Comparison of ENCODE assay signal across 8 cellular contexts in the genomic region with DNA sequence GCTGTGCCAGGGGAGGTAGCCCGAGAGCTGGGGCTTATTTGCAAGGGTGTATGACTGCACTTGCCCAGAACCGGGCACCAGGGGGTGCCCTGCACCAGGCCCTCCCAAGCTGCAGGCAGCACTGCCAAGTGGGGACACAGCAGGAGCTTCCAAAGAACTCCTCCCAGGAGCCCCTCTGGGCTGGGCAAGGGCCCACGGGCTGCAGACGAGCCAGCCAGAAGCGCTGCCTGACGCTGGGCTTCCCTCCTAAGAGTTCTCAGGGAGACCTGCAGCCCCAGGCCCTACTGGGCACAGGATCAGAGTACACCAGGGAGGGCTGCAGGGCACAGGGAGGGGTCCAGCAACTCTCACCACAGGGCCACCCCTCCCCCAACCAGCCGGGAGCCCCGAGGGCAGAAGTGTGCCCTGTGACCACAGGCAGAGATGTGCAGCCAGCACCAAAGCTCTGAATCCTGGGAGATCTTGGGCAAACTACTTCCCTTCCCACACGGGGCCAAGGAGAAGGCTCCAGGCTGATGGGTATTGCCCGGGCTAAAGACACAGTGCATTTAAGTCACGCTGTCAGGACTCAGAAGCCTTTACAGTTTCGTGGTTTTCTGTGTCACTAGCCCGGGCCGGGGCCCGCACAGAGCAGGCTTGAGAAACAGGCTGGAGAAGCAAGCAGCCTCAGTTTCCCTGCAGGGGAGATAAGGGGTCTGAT.
DNase-seq lines count a peak whose midpoint lies in the region; ATAC-seq and TF ChIP-seq lines count a peak whose summit lies in the region.

No MANE protein-coding gene starts in this region.

- POLR2A ChIA-PET in HEK293 (lab: Yijun Ruan, JAX) = no interaction called here

- H3K4me3 ChIP-seq in HEK293 (ENCODE audit: low read depth, low read length) = no peak overlapping the region

- H3K9me3 ChIP-seq in HEK293 (ENCODE audit: control insufficient read depth, insufficient read depth, low read depth, low read length) = no peaks in the 10 kb centered on the region

- TF ChIP-seq CTCF in HEK293 (tag by site-specific recombination; IDR thresholded peaks at IDR 0.05) = peak; percentile 92

- peak; percentile 59 for DNase-seq in DMS 273 treated with DMSO at 0.1 percent for 48 hours (lab: John Stamatoyannopoulos, UW)
- DNase-seq in NCI-H748 treated with DMSO at 0.1 percent for 48 hours (lab: John Stamatoyannopoulos, UW) = peak; percentile 0
- DNase-seq in amniotic epithelial cell (ENCODE audit: low read depth) = peak; percentile 34
- DNase-seq in left lobe of liver (ENCODE audit: low spot score) = no peak
- DNase-seq in stimulated activated naive CD4-positive, alpha-beta T cell treated with Interleukin-2 at 50 U/mL for 16 hours (lab: John Stamatoyannopoulos, UW) = no peak

- no peak overlapping the region for H3K27ac ChIP-seq in HEK293 (ENCODE audit: extremely low read depth, low read depth, low read length)

- ATAC-seq in left lobe of liver = peak; percentile 73
- ATAC-seq in HG02870 (IDR thresholded peaks at IDR 0.05; ENCODE audit: unreplicated experiment) = no peak
- ATAC-seq in HG03378 (IDR thresholded peaks at IDR 0.05; ENCODE audit: unreplicated experiment) = no peak

- H3K36me3 ChIP-seq in HEK293 (ENCODE audit: control insufficient read depth in 2 of 2, insufficient read depth in 1 of 2, low read length in 2 of 2) = no peaks in the 10 kb centered on the region

- no peaks in the 10 kb centered on the region for H3K4me1 ChIP-seq in HEK293 (ENCODE audit: control insufficient read depth, insufficient read depth, low read length)

- CTCF ChIA-PET in HEK293 (lab: Yijun Ruan, JAX) = interaction anchor here (0.7 to 1.1 kb wide), 4 partner anchors 8 to 85 kb away, joined by 3 to 8 read pairs (median 3); no protein-coding TSS in a partner anchor

TF ChIP-seq in HEK293, 187 proteins besides CTCF, POLR2A, EP300 and RAD21 (continues in another document):
- TF ChIP-seq ZNF704 (tag by site-specific recombination; IDR thresholded peaks at IDR 0.05) (no peak), PRDM10 (tag by site-specific recombination; IDR thresholded peaks at IDR 0.05) (no peak), ZNF776 (tag by site-specific recombination; IDR thresholded peaks at IDR 0.05; ENCODE audit: borderline replicate concordance) (no peak), KLF10 (tag by site-specific recombination; IDR thresholded peaks at IDR 0.05) (no peak), ZNF335 (tag by site-specific recombination; conservative IDR thresholded peaks at IDR 0.05) (peak; percentile 88), ZNF266 (tag by site-specific recombination; IDR thresholded peaks at IDR 0.05; ENCODE audit: low read depth) (no peak), ZNF48 (tag by site-specific recombination; IDR thresholded peaks at IDR 0.05) (no peak), ZIC2 (tag by site-specific recombination; IDR thresholded peaks at IDR 0.05) (peak; percentile 95), ZNF274 (IDR thresholded peaks at IDR 0.05; ENCODE audit: low read length) (no peak), ZNF274 (tag by site-specific recombination; IDR thresholded peaks at IDR 0.05; ENCODE audit: borderline replicate concordance) (no peak), KLF9 (tag by site-specific recombination; IDR thresholded peaks at IDR 0.05; ENCODE audit: low read depth) (no peak), EGR2 (tag by site-specific recombination; IDR thresholded peaks at IDR 0.05; ENCODE audit: low read depth) (no peak), ZNF548 (tag by site-specific recombination; IDR thresholded peaks at IDR 0.05) (no peak), ZNF610 (tag by site-specific recombination; IDR thresholded peaks at IDR 0.05; ENCODE audit: borderline replicate concordance) (no peak), ZNF670 (tag by site-specific recombination; IDR thresholded peaks at IDR 0.05; ENCODE audit: low read depth) (no peak), GFI1B (tag by site-specific recombination; IDR thresholded peaks at IDR 0.05) (no peak), ZNF558 (tag by site-specific recombination; IDR thresholded peaks at IDR 0.05) (no peak), ZNF571 (tag by site-specific recombination; IDR thresholded peaks at IDR 0.05) (no peak), ZNF501 (tag by site-specific recombination; IDR thresholded peaks at IDR 0.05) (no peak), ZNF510 (tag by site-specific recombination; IDR thresholded peaks at IDR 0.05; ENCODE audit: insufficient replicate concordance) (no peak), ZNF138 (tag by site-specific recombination; IDR thresholded peaks at IDR 0.05; ENCODE audit: borderline replicate concordance) (no peak), GLIS1 (tag by site-specific recombination; IDR thresholded peaks at IDR 0.05) (peak; percentile 51; the same call in 1 of the 2 replicates), ZNF645 (tag by site-specific recombination; IDR thresholded peaks at IDR 0.05) (no peak), PRDM1 (tag by site-specific recombination; IDR thresholded peaks at IDR 0.05) (no peak), ZNF239 (tag by site-specific recombination; IDR thresholded peaks at IDR 0.05) (no peak)
- TF ChIP-seq, protein P1, sequence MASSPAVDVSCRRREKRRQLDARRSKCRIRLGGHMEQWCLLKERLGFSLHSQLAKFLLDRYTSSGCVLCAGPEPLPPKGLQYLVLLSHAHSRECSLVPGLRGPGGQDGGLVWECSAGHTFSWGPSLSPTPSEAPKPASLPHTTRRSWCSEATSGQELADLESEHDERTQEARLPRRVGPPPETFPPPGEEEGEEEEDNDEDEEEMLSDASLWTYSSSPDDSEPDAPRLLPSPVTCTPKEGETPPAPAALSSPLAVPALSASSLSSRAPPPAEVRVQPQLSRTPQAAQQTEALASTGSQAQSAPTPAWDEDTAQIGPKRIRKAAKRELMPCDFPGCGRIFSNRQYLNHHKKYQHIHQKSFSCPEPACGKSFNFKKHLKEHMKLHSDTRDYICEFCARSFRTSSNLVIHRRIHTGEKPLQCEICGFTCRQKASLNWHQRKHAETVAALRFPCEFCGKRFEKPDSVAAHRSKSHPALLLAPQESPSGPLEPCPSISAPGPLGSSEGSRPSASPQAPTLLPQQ (tag by site-specific recombination; IDR thresholded peaks at IDR 0.05) = peak; percentile 77

Comparison
In these comparisons a context has a peak if more than half of its experiments do, and no peak if none do; other contexts are left out.
1. DNase-seq: peak in DMS 273 treated with DMSO at 0.1 percent for 48 hours (single experiment), NCI-H748 treated with DMSO at 0.1 percent for 48 hours (single experiment) and amniotic epithelial cell (single experiment); none in left lobe of liver (single experiment) and stimulated activated naive CD4-positive, alpha-beta T cell treated with Interleukin-2 at 50 U/mL for 16 hours (single experiment).